24 cellular contexts compared by ENCODE assay signal in genomic region chr9:14565352-14565956, GRCh38.
DNase-seq lines count a peak whose midpoint lies in the region; ATAC-seq, FAIRE-seq and TF ChIP-seq lines count a peak whose summit lies in the region.
"Had no signal": no experiment of that assay in that cellular context is flagged by ENCODE, and none has a peak within 500 bp of the region (broad histone marks: within the 10 kb centered on the region; RNA-seq: fewer than 3 reads in every experiment).

No MANE protein-coding gene starts in this region.

- H3K27ac ChIP-seq in H1 (ENCODE audit: low read depth, low read length) (no peak overlapping the region), uterus (no peak overlapping the region), right cardiac atrium (ENCODE audit: low read length) (no peak overlapping the region)
- H3K27ac ChIP-seq: C4-2B, Peyer's patch, SJCRH30 had no signal

- peak in 1 of 2 donors; percentile 23 for DNase-seq in stimulated activated naive CD8-positive, alpha-beta T cell treated with anti-CD3 and anti-CD28 coated beads, Interleukin-15, amount 100 ng/mL, for 72 hours
- no peak for DNase-seq in stimulated activated naive CD8-positive, alpha-beta T cell treated with anti-CD3 and anti-CD28 coated beads, Interleukin-15, Interleukin-2, amounts not matched to agents 100 U/mL and 50 U/mL, for 24 hours
- DNase-seq in NCI-H524 (lab: John Stamatoyannopoulos, UW): peak; percentile 28 to 67
- no peak for DNase-seq in H1 (ENCODE audit: low read depth in 1 of 2, low spot score in 2 of 2)
- DNase-seq in uterus: no peak
- no peak for DNase-seq in right cardiac atrium
- DNase-seq: CD8-positive, alpha-beta memory T cell; EL; GF-D8; KG1; NCI-H1092; NCI-H1436; NCI-H187 treated with DMSO at 0.1 percent for 48 hours; NCI-H2107; NCI-H446 treated with DMSO at 0.1 percent for 48 hours; NCI-H748 treated with DMSO at 0.1 percent for 48 hours; Peyer's patch; SJCRH30; T-cell had no signal

- TF ChIP-seq POLR2A in H1 (IDR thresholded peaks at IDR 0.05; ENCODE audit: control extremely low read depth in 1 of 2, low read depth in 2 of 2, low read length in 2 of 2): no peak
- no peak for TF ChIP-seq POLR2A in uterus (IDR thresholded peaks at IDR 0.05)

- no peak overlapping the region for H3K56ac ChIP-seq in H1 (replicated peaks; ENCODE audit: insufficient read length, low read depth, low read length)

- H3K36me3 ChIP-seq in H1 (ENCODE audit: control insufficient read depth in 2 of 4, insufficient read depth in 4 of 4, low read length in 3 of 4): no peaks in the 10 kb centered on the region
- no peaks in the 10 kb centered on the region for H3K36me3 ChIP-seq in uterus
- H3K36me3 ChIP-seq: Peyer's patch, SJCRH30 had no signal

- peaks cover 1% of the 10 kb centered on the region; the same call in 1 of the 2 replicates for H3K23me2 ChIP-seq in H1 (ENCODE audit: low read depth, low read length)

- no peak overlapping the region for H2BK12ac ChIP-seq in H1 (ENCODE audit: low read depth, low read length)

- no peaks in the 10 kb centered on the region for H3K27me3 ChIP-seq in H1 (replicated peaks in 1 of 4; ENCODE audit: control insufficient read depth in 3 of 4, extremely low read depth in 1 of 4, insufficient read depth in 3 of 4, low read length in 3 of 4)
- H3K27me3 ChIP-seq in uterus: no peaks in the 10 kb centered on the region
- H3K27me3 ChIP-seq in right cardiac atrium (ENCODE audit: control insufficient read depth, insufficient read depth): no peaks in the 10 kb centered on the region
- H3K27me3 ChIP-seq: Peyer's patch, SJCRH30 had no signal

- H2BK15ac ChIP-seq in H1 (ENCODE audit: low read length): 0 out of 2 replicates have a peak overlapping the region, but pooled peaks have one; percentile 18

- H4K5ac ChIP-seq in H1 (ENCODE audit: insufficient read length, low read depth, low read length): no peak overlapping the region

- no peak overlapping the region for H2BK120ac ChIP-seq in H1 (replicated peaks; ENCODE audit: low read depth, low read length)

- intact Hi-C loops in uterus (cut with DNase I; ENCODE audit: low total_unique reads) (no loop called here), right cardiac atrium (cut with DNase I) (no loop called here)

- no peak overlapping the region for H3K4me2 ChIP-seq in H1 (ENCODE audit: insufficient read depth in 1 of 2, low read depth in 2 of 2, low read length in 2 of 2)

- peaks cover 10 to 11% of the 10 kb centered on the region in 2 donors for H3K9me3 Mint-ChIP-seq in stimulated activated naive CD8-positive, alpha-beta T cell treated with anti-CD3 and anti-CD28 coated beads, Interleukin-15, amount 100 ng/mL, for 72 hours

- H3K4me3 ChIP-seq in H1 (ENCODE audit: extremely low read depth in 1 of 4, insufficient read depth in 2 of 4, low read depth in 3 of 4, low read length in 4 of 4) (no peak overlapping the region), uterus (no peak overlapping the region), right cardiac atrium (ENCODE audit: low read length) (no peak overlapping the region)
- H3K4me3 ChIP-seq: Peyer's patch, SJCRH30 had no signal

- no peak overlapping the region for H3K4me3 Mint-ChIP-seq in stimulated activated naive CD8-positive, alpha-beta T cell treated with anti-CD3 and anti-CD28 coated beads, Interleukin-15, amount 100 ng/mL, for 72 hours
- H3K4me3 Mint-ChIP-seq: CD8-positive, alpha-beta memory T cell; T-cell had no signal

- 71% methylated on average over 4 of the region's 4 CpGs; no CpG with 5 or more reads in 1 of the 2 experiments for WGBS in H1 (ENCODE audit: extremely low coverage in 1 of 2, insufficient coverage in 1 of 2, insufficient read length in 1 of 2, insufficient replicate concordance in 2 of 2, low coverage in 1 of 2, low lambda C conversion rate in 2 of 2, missing lambda C conversion rate in 1 of 2), 2 experiments
- WGBS in right cardiac atrium: 66% methylated on average over 4 of the region's 4 CpGs

- no peak for FAIRE-seq in H1 (lab: Jason Lieb, UNC)
- FAIRE-seq: A204.1, H54, HepG2 had no signal

- no peak overlapping the region for H2AK5ac ChIP-seq in H1 (ENCODE audit: low read depth, low read length)

- H3K9me3 ChIP-seq in H1 (ENCODE audit: insufficient read depth in 2 of 2, low read depth in 1 of 2, low read length in 1 of 2) (no peaks in the 10 kb centered on the region), uterus (no peaks in the 10 kb centered on the region), right cardiac atrium (ENCODE audit: control insufficient read depth, low read length) (no peaks in the 10 kb centered on the region)
- H3K9me3 ChIP-seq: Peyer's patch, SJCRH30 had no signal

- POLR2A ChIA-PET in H1 (lab: Charles Lee; ENCODE audit: partially characterized antibody): interaction anchor here (2.7 kb wide), 1 partner anchor 18 kb away, joined by 11 read pairs; no protein-coding TSS in a partner anchor

- TF ChIP-seq CTCF in H1 (IDR thresholded peaks at IDR 0.05; ENCODE audit: control extremely low read depth in 1 of 3, insufficient read depth in 1 of 3, low read depth in 1 of 3, low read length in 3 of 3) (no peak), uterus (IDR thresholded peaks at IDR 0.05) (no peak)

- no peak overlapping the region for H3K9ac ChIP-seq in H1 (replicated peaks in 1 of 4; ENCODE audit: extremely low read depth in 1 of 4, low read depth in 3 of 4, low read length in 3 of 4)

- no peak for TF ChIP-seq RAD21 in H1 (IDR thresholded peaks at IDR 0.05 in 1 of 2, conservative IDR thresholded peaks at IDR 0.05 in 1 of 2; ENCODE audit: low read depth in 2 of 2, low read length in 2 of 2)

- H3K27me3 Mint-ChIP-seq in stimulated activated naive CD8-positive, alpha-beta T cell treated with anti-CD3 and anti-CD28 coated beads, Interleukin-15, amount 100 ng/mL, for 72 hours: peaks cover 14% of the 10 kb centered on the region
- H3K27me3 Mint-ChIP-seq: T-cell had no signal

- CTCF ChIA-PET in H1 (lab: Charles Lee; ENCODE audit: partially characterized antibody): interaction anchor here (0.8 to 2.0 kb wide), 10 partner anchors 9 to 100 kb away, joined by 3 to 8 read pairs (median 4); no protein-coding TSS in a partner anchor

- no peak overlapping the region for H2BK20ac ChIP-seq in H1 (ENCODE audit: low read length)

- H4K20me1 ChIP-seq in H1 (replicated peaks in 1 of 2; ENCODE audit: control insufficient read depth in 1 of 2, insufficient read depth in 2 of 2, low read length in 2 of 2): no peaks in the 10 kb centered on the region

- H3K14ac ChIP-seq in H1 (ENCODE audit: insufficient read length): no peak overlapping the region

- H3K27ac Mint-ChIP-seq in stimulated activated naive CD8-positive, alpha-beta T cell treated with anti-CD3 and anti-CD28 coated beads, Interleukin-15, amount 100 ng/mL, for 72 hours: no peak overlapping the region
- H3K27ac Mint-ChIP-seq: CD8-positive, alpha-beta memory T cell; T-cell had no signal

- no peak overlapping the region for H3K4ac ChIP-seq in H1 (replicated peaks; ENCODE audit: insufficient read length, low read depth, low read length)

- H2AFZ ChIP-seq in H1 (ENCODE audit: low read length): no peak overlapping the region

- H4K8ac ChIP-seq in H1 (ENCODE audit: extremely low read depth, insufficient read depth, low read length): no peak overlapping the region

- H3K79me2 ChIP-seq in H1 (ENCODE audit: control insufficient read depth in 1 of 2, insufficient read depth in 2 of 2, low read length in 2 of 2): no peaks in the 10 kb centered on the region

- H3K23ac ChIP-seq in H1 (ENCODE audit: insufficient read length): no peak overlapping the region

- no peak overlapping the region for H3K18ac ChIP-seq in H1 (ENCODE audit: extremely low read depth, low read length)

- no peaks in the 10 kb centered on the region for H3K79me1 ChIP-seq in H1 (ENCODE audit: low read depth, low read length)

- H4K91ac ChIP-seq in H1 (replicated peaks; ENCODE audit: insufficient read length, low read length): no peak overlapping the region

- peak; percentile 83 for ATAC-seq in stimulated activated naive CD8-positive, alpha-beta T cell treated with anti-CD3 and anti-CD28 coated beads, Interleukin-15, amount 100 ng/mL, for 72 hours
- ATAC-seq in stimulated activated naive CD8-positive, alpha-beta T cell treated with anti-CD3 and anti-CD28 coated beads, Interleukin-15, Interleukin-2, amounts not matched to agents 100 U/mL and 50 U/mL, for 24 hours: no peak
- ATAC-seq in HG02970 (IDR thresholded peaks at IDR 0.05; ENCODE audit: low FRiP score, unreplicated experiment) (no peak), right cardiac atrium (no peak)
- ATAC-seq: HepG2, T-cell had no signal

- no peaks in the 10 kb centered on the region for H3K4me1 Mint-ChIP-seq in stimulated activated naive CD8-positive, alpha-beta T cell treated with anti-CD3 and anti-CD28 coated beads, Interleukin-15, amount 100 ng/mL, for 72 hours
- H3K4me1 Mint-ChIP-seq: CD8-positive, alpha-beta memory T cell; T-cell had no signal

- no peak for TF ChIP-seq EP300 in H1 (IDR thresholded peaks at IDR 0.05; ENCODE audit: borderline replicate concordance in 1 of 2, low read depth in 2 of 2, low read length in 2 of 2)

- H3K4me1 ChIP-seq in H1 (replicated peaks in 1 of 4; ENCODE audit: control insufficient read depth in 3 of 4, insufficient read depth in 4 of 4, low read length in 3 of 4): peaks cover 0 to 9% (median 3%) of the 10 kb centered on the region in 4 experiments; a peak in 4 of 7 replicates
- no peaks in the 10 kb centered on the region for H3K4me1 ChIP-seq in uterus
- peaks cover 1% of the 10 kb centered on the region for H3K4me1 ChIP-seq in right cardiac atrium (ENCODE audit: control insufficient read depth, insufficient read depth, low read length)
- H3K4me1 ChIP-seq: Peyer's patch, SJCRH30 had no signal

- no peak overlapping the region for H2BK5ac ChIP-seq in H1 (ENCODE audit: low read depth, low read length)

TF ChIP-seq in H1, 55 proteins besides CTCF, POLR2A, EP300 and RAD21 (continues in another document):
- TF ChIP-seq POLR2AphosphoS5 (IDR thresholded peaks at IDR 0.05; ENCODE audit: low read depth, low read length): no peak
- TF ChIP-seq SUZ12 (IDR thresholded peaks at IDR 0.05; ENCODE audit: low read length): no peak
- TF ChIP-seq JUND (IDR thresholded peaks at IDR 0.05; ENCODE audit: low read length): no peak
- no peak for TF ChIP-seq GABPA (IDR thresholded peaks at IDR 0.05; ENCODE audit: borderline replicate concordance, insufficient read depth, low read length)
- no peak for TF ChIP-seq ATF3 (IDR thresholded peaks at IDR 0.05; ENCODE audit: insufficient read depth, low read depth, low read length)
- TF ChIP-seq USF2 (IDR thresholded peaks at IDR 0.05; ENCODE audit: low read length): no peak

Comparison
In these comparisons a context has a peak if more than half of its experiments do, and no peak if none do; other contexts are left out.
1. DNase-seq: peak in NCI-H524 (2 of 2); none in stimulated activated naive CD8-positive, alpha-beta T cell treated with anti-CD3 and anti-CD28 coated beads, Interleukin-15, Interleukin-2, amounts not matched to agents 100 U/mL and 50 U/mL, for 24 hours (single experiment), H1 (0 of 2), uterus (0 of 2) and right cardiac atrium (0 of 3).